In genomic region chr13:61339054-61339621, GRCh38 we compare ENCODE assay signal across 19 cellular contexts.
"Had no signal": no experiment of that assay in that cellular context is flagged by ENCODE, and none has a peak within 500 bp of the region (broad histone marks: within the 10 kb centered on the region; RNA-seq: fewer than 3 reads in every experiment).

No MANE protein-coding gene starts in this region.

- ATAC-seq: activated CD4-positive, alpha-beta T cell treated with anti-CD3 and anti-CD28 coated beads for 36 hours; activated CD8-positive, alpha-beta T cell treated with anti-CD3 and anti-CD28 coated beads, Interleukin-2, amount 10 ng/mL, durations not matched to agents 7 days and 5 days; effector memory CD8-positive, alpha-beta T cell; left ventricle myocardium superior; stimulated activated naive B cell treated with anti-CD40 and anti-IgM and Interleukin-4, amounts not matched to agents 10 μg/mL and 1 μg/mL and 100 μg/mL, for 72 hours had no signal

- DNase-seq: activated CD4-positive, alpha-beta T cell treated with anti-CD3 and anti-CD28 coated beads for 36 hours; activated CD8-positive, alpha-beta memory T cell treated with anti-CD3 and anti-CD28 coated beads, Interleukin-2, amount 50 U/mL, for 48 hours; activated CD8-positive, alpha-beta T cell treated with anti-CD3 and anti-CD28 coated beads, Interleukin-2, amount 10 ng/mL, durations not matched to agents 7 days and 5 days; activated naive CD4-positive, alpha-beta T cell treated with anti-CD3 and anti-CD28 coated beads, Interleukin-2, amount 10 ng/mL, durations not matched to agents 7 days and 5 days; adrenal gland; body of pancreas; central memory CD4-positive, alpha-beta T cell; effector memory CD8-positive, alpha-beta T cell; islet precursor cell; left ventricle myocardium superior; mesendoderm; nephron progenitor cell; sigmoid colon; stimulated activated CD4-positive, alpha-beta T cell treated with anti-CD3 and anti-CD28 coated beads, Interleukin-2, amount 100 ng/mL, for 24 hours; stimulated activated naive B cell treated with anti-CD40 and anti-IgM and Interleukin-4, amounts not matched to agents 10 μg/mL and 1 μg/mL and 100 μg/mL, for 72 hours; T-helper 9 cell; trophoblast cell had no signal

- H3K4me1 Mint-ChIP-seq: activated CD4-positive, alpha-beta T cell treated with anti-CD3 and anti-CD28 coated beads for 36 hours; activated naive CD4-positive, alpha-beta T cell treated with anti-CD3 and anti-CD28 coated beads, Interleukin-2, amount 10 ng/mL, durations not matched to agents 7 days and 5 days; nephron progenitor cell; stimulated activated naive B cell treated with anti-CD40 and anti-IgM and Interleukin-4, amounts not matched to agents 10 μg/mL and 1 μg/mL and 100 μg/mL, for 72 hours had no signal

- H3K9me3 Mint-ChIP-seq: nephron progenitor cell had no signal

- H3K4me3 ChIP-seq: adrenal gland, body of pancreas, sigmoid colon had no signal

- H3K27ac ChIP-seq: adrenal gland, body of pancreas, sigmoid colon, VCaP had no signal

- H3K27me3 Mint-ChIP-seq: activated CD4-positive, alpha-beta T cell treated with anti-CD3 and anti-CD28 coated beads for 36 hours; activated naive CD4-positive, alpha-beta T cell treated with anti-CD3 and anti-CD28 coated beads, Interleukin-2, amount 10 ng/mL, durations not matched to agents 7 days and 5 days; dendritic cell treated with granulocyte-macrophage colony-stimulating factor and Interleukin-4, amounts not matched to agents 40 ng/mL and 50 ng/mL, for 4 days; effector memory CD8-positive, alpha-beta T cell; stimulated activated naive B cell treated with anti-CD40 and anti-IgM and Interleukin-4, amounts not matched to agents 10 μg/mL and 1 μg/mL and 100 μg/mL, for 72 hours had no signal

- H3K27ac Mint-ChIP-seq: activated CD4-positive, alpha-beta T cell treated with anti-CD3 and anti-CD28 coated beads for 36 hours; activated CD8-positive, alpha-beta T cell treated with anti-CD3 and anti-CD28 coated beads, Interleukin-2, amount 10 ng/mL, durations not matched to agents 7 days and 5 days; activated naive CD4-positive, alpha-beta T cell treated with anti-CD3 and anti-CD28 coated beads, Interleukin-2, amount 10 ng/mL, durations not matched to agents 7 days and 5 days; dendritic cell treated with granulocyte-macrophage colony-stimulating factor and Interleukin-4, amounts not matched to agents 40 ng/mL and 50 ng/mL, for 4 days; effector memory CD8-positive, alpha-beta T cell; nephron progenitor cell; stimulated activated naive B cell treated with anti-CD40 and anti-IgM and Interleukin-4, amounts not matched to agents 10 μg/mL and 1 μg/mL and 100 μg/mL, for 72 hours had no signal

- H3K4me3 Mint-ChIP-seq: activated CD4-positive, alpha-beta T cell treated with anti-CD3 and anti-CD28 coated beads for 36 hours; activated CD8-positive, alpha-beta T cell treated with anti-CD3 and anti-CD28 coated beads, Interleukin-2, amount 10 ng/mL, durations not matched to agents 7 days and 5 days; activated naive CD4-positive, alpha-beta T cell treated with anti-CD3 and anti-CD28 coated beads, Interleukin-2, amount 10 ng/mL, durations not matched to agents 7 days and 5 days; dendritic cell treated with granulocyte-macrophage colony-stimulating factor and Interleukin-4, amounts not matched to agents 40 ng/mL and 50 ng/mL, for 4 days; effector memory CD8-positive, alpha-beta T cell; nephron progenitor cell; stimulated activated naive B cell treated with anti-CD40 and anti-IgM and Interleukin-4, amounts not matched to agents 10 μg/mL and 1 μg/mL and 100 μg/mL, for 72 hours had no signal

- H3K36me3 ChIP-seq: adrenal gland, sigmoid colon had no signal

- H3K4me1 ChIP-seq: adrenal gland, body of pancreas, sigmoid colon had no signal

- H3K9me3 ChIP-seq: adrenal gland, body of pancreas had no signal

- H3K27me3 ChIP-seq: adrenal gland, body of pancreas, sigmoid colon had no signal

- H3K36me3 Mint-ChIP-seq: activated naive CD4-positive, alpha-beta T cell treated with anti-CD3 and anti-CD28 coated beads, Interleukin-2, amount 10 ng/mL, durations not matched to agents 7 days and 5 days; stimulated activated naive B cell treated with anti-CD40 and anti-IgM and Interleukin-4, amounts not matched to agents 10 μg/mL and 1 μg/mL and 100 μg/mL, for 72 hours had no signal
